Comparison of ENCODE assay signal across 26 cellular contexts in the genomic region with DNA sequence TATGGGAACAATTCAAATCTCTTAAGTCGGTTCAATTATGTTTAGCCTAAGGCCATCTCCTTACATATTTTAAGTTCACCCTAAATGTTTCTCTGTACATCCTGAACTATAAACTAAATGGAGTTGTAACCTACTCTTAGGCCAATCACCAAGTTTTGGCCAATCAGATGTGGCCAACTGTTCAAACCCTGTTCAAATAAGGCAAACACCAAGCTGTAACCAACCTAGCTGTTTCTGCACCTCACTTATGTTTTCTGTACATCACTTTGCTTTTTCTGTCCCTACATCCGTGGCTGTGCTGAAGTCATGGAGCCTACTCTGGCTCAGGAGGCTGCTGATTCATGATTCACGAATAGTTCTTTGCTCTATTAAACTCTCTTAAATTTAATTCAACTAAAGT.
DNase-seq lines count a peak whose midpoint lies in the region; ATAC-seq, FAIRE-seq and TF ChIP-seq lines count a peak whose summit lies in the region.
"Had no signal": no experiment of that assay in that cellular context is flagged by ENCODE, and none has a peak within 500 bp of the region (broad histone marks: within the 10 kb centered on the region; RNA-seq: fewer than 3 reads in every experiment).

No MANE protein-coding gene starts in this region.

- H3K27ac ChIP-seq in stomach: peak overlapping the region in 3 of 5 donors; percentile 15 to 66 (median 18)
- H3K27ac ChIP-seq: SK-N-MC had no signal

- ATAC-seq in GM18907 (IDR thresholded peaks at IDR 0.05; ENCODE audit: unreplicated experiment) (no peak), HG02623 (IDR thresholded peaks at IDR 0.05; ENCODE audit: unreplicated experiment) (no peak)
- ATAC-seq in stimulated activated naive CD8-positive, alpha-beta T cell treated with anti-CD3 and anti-CD28 coated beads, Interleukin-15, amount 100 ng/mL, for 72 hours: no peak
- ATAC-seq: activated CD4-positive, alpha-beta T cell treated with anti-CD3 and anti-CD28 coated beads for 36 hours; activated T-cell treated with anti-CD3 and anti-CD28 coated beads, Interleukin-2, amount 50 U/mL, for 4 hours had no signal

- H3K4me1 Mint-ChIP-seq in endothelial cell (ENCODE audit: unreplicated experiment) (peaks cover 40% of the 10 kb centered on the region), nephron (peaks cover 51% of the 10 kb centered on the region)
- H3K4me1 Mint-ChIP-seq in stimulated activated naive CD8-positive, alpha-beta T cell treated with anti-CD3 and anti-CD28 coated beads, Interleukin-15, amount 100 ng/mL, for 72 hours: no peaks in the 10 kb centered on the region
- H3K4me1 Mint-ChIP-seq: activated CD4-positive, alpha-beta T cell treated with anti-CD3 and anti-CD28 coated beads for 36 hours; CD4-positive, CD25-positive, alpha-beta regulatory T cell; IgD-negative memory B cell had no signal

- peaks cover 0 to 19% (median 0%) of the 10 kb centered on the region in 4 donors for H3K4me1 ChIP-seq in stomach

- H3K36me3 Mint-ChIP-seq in endothelial cell (ENCODE audit: low read depth, unreplicated experiment) (no peaks in the 10 kb centered on the region), nephron (ENCODE audit: low read depth) (no peaks in the 10 kb centered on the region)
- H3K36me3 Mint-ChIP-seq: CD4-positive, CD25-positive, alpha-beta regulatory T cell; IgD-negative memory B cell had no signal

- H3K9me3 ChIP-seq in stomach: no peaks in the 10 kb centered on the region
- H3K9me3 ChIP-seq: tibial nerve had no signal

- WGBS in stomach, 5 donors: 68 to 83% (median 80%) methylated on average over 3 of the region's 3 CpGs

- no peak overlapping the region for H3K4me3 ChIP-seq in stomach
- H3K4me3 ChIP-seq: SK-N-MC, tibial nerve had no signal

- intact Hi-C loops in stomach (cut with DNase I; ENCODE audit: low total_unique reads): no loop called here

- FAIRE-seq in HTR-8/SVneo (lab: Jason Lieb, UNC): peak; percentile 20

- H3K27me3 ChIP-seq in stomach: no peaks in the 10 kb centered on the region
- H3K27me3 ChIP-seq: tibial nerve had no signal

- DNase-seq in HTR-8/SVneo (ENCODE audit: insufficient read length, low spot score): no peak
- DNase-seq in endothelial cell (ENCODE audit: low spot score): no peak
- no peak for DNase-seq in stomach
- no peak for DNase-seq in stimulated activated naive CD8-positive, alpha-beta T cell treated with anti-CD3 and anti-CD28 coated beads, Interleukin-15, amount 100 ng/mL, for 72 hours
- no peak for DNase-seq in pons (ENCODE audit: low spot score)
- DNase-seq: activated CD4-positive, alpha-beta T cell treated with anti-CD3 and anti-CD28 coated beads for 36 hours; activated T-cell treated with anti-CD3 and anti-CD28 coated beads, Interleukin-2, amount 50 U/mL, for 4 hours; CD4-positive, CD25-positive, alpha-beta regulatory T cell; cortex of kidney; EL; left cardiac atrium; midbrain; NCI-H1105; NCI-H2081; NCI-H226; NCI-H748 treated with DMSO at 0.1 percent for 48 hours; stimulated activated CD4-positive, alpha-beta T cell treated with anti-CD3 and anti-CD28 coated beads, Interleukin-4, amount 100 ng/mL, for 1 hour; stimulated activated naive CD4-positive, alpha-beta T cell; T-helper 2 cell had no signal

- no peaks in the 10 kb centered on the region for H3K36me3 ChIP-seq in stomach
- H3K36me3 ChIP-seq: tibial nerve had no signal

- H3K4me3 Mint-ChIP-seq in endothelial cell (ENCODE audit: unreplicated experiment) (no peak overlapping the region), nephron (no peak overlapping the region)
- H3K4me3 Mint-ChIP-seq in stimulated activated naive CD8-positive, alpha-beta T cell treated with anti-CD3 and anti-CD28 coated beads, Interleukin-15, amount 100 ng/mL, for 72 hours: no peak overlapping the region
- H3K4me3 Mint-ChIP-seq: activated CD4-positive, alpha-beta T cell treated with anti-CD3 and anti-CD28 coated beads for 36 hours; activated T-cell treated with anti-CD3 and anti-CD28 coated beads, Interleukin-2, amount 50 U/mL, for 4 hours; CD4-positive, CD25-positive, alpha-beta regulatory T cell; IgD-negative memory B cell; neural crest cell had no signal

- TF ChIP-seq POLR2A in stomach (IDR thresholded peaks at IDR 0.05): no peak

- no peaks in the 10 kb centered on the region for H3K9me3 Mint-ChIP-seq in endothelial cell (ENCODE audit: unreplicated experiment)
- no peaks in the 10 kb centered on the region for H3K9me3 Mint-ChIP-seq in nephron
- H3K9me3 Mint-ChIP-seq in stimulated activated naive CD8-positive, alpha-beta T cell treated with anti-CD3 and anti-CD28 coated beads, Interleukin-15, amount 100 ng/mL, for 72 hours: no peaks in the 10 kb centered on the region
- H3K9me3 Mint-ChIP-seq: activated T-cell treated with anti-CD3 and anti-CD28 coated beads, Interleukin-2, amount 50 U/mL, for 4 hours; neural crest cell had no signal

- H3K27me3 Mint-ChIP-seq in endothelial cell (ENCODE audit: unreplicated experiment): no peaks in the 10 kb centered on the region
- H3K27me3 Mint-ChIP-seq in nephron (ENCODE audit: low read depth): no peaks in the 10 kb centered on the region
- H3K27me3 Mint-ChIP-seq in stimulated activated naive CD8-positive, alpha-beta T cell treated with anti-CD3 and anti-CD28 coated beads, Interleukin-15, amount 100 ng/mL, for 72 hours: peaks cover 15% of the 10 kb centered on the region
- H3K27me3 Mint-ChIP-seq: IgD-negative memory B cell had no signal

- TF ChIP-seq EP300 in stomach (IDR thresholded peaks at IDR 0.05): no peak

- no peak for TF ChIP-seq CTCF in endothelial cell (IDR thresholded peaks at IDR 0.05; ENCODE audit: unreplicated experiment)
- TF ChIP-seq CTCF in nephron (IDR thresholded peaks at IDR 0.05; ENCODE audit: unreplicated experiment in 3 of 3): no peak
- TF ChIP-seq CTCF in stomach (IDR thresholded peaks at IDR 0.05): no peak

- H3K27ac Mint-ChIP-seq in endothelial cell (ENCODE audit: unreplicated experiment) (peak overlapping the region; percentile 69), nephron (peak overlapping the region; percentile 89 to 91 (median 91))
- H3K27ac Mint-ChIP-seq in stimulated activated naive CD8-positive, alpha-beta T cell treated with anti-CD3 and anti-CD28 coated beads, Interleukin-15, amount 100 ng/mL, for 72 hours: no peak overlapping the region
- H3K27ac Mint-ChIP-seq: activated CD4-positive, alpha-beta T cell treated with anti-CD3 and anti-CD28 coated beads for 36 hours; CD4-positive, CD25-positive, alpha-beta regulatory T cell; IgD-negative memory B cell had no signal

Comparison
In these comparisons a context has a peak if more than half of its experiments do, and no peak if none do; other contexts are left out.
1. H3K27ac Mint-ChIP-seq: peak in endothelial cell (single experiment) and nephron (3 of 3); none in stimulated activated naive CD8-positive, alpha-beta T cell treated with anti-CD3 and anti-CD28 coated beads, Interleukin-15, amount 100 ng/mL, for 72 hours (0 of 2).